Comparison of ENCODE assay signal across 16 cellular contexts in genomic region chr6:32223258-32224235, GRCh38. TPM values are rescaled to one million over a fixed set of nuclear protein-coding genes. Genes with fewer than 3 reads are reported as not detected.
DNase-seq lines count a peak whose midpoint lies in the region; ATAC-seq, FAIRE-seq and TF ChIP-seq lines count a peak whose summit lies in the region.
"Had no signal": no experiment of that assay in that cellular context is flagged by ENCODE, and none has a peak within 500 bp of the region (broad histone marks: within the 10 kb centered on the region; RNA-seq: fewer than 3 reads in every experiment).

NOTCH4 (minus strand) TSS chr6:32224067; CDS start chr6:32223928, 139 bp downstream.

- no peak within 1 kb of the TSS; the same call in 1 of the 2 replicates for H3K27ac Mint-ChIP-seq in GM23338
- H3K27ac Mint-ChIP-seq in activated CD4-positive, alpha-beta T cell treated with anti-CD3 and anti-CD28 coated beads, Interleukin-2, amount 10 ng/mL, durations not matched to agents 24 days and 14 days = no peak within 1 kb of the TSS

- FAIRE-seq in kidney (lab: Jason Lieb, UNC) = no peak
- FAIRE-seq: bronchial epithelial cell, urothelium cell line had no signal

- H3K27me3 ChIP-seq in GM23338 (ENCODE audit: insufficient read depth) (no peaks in the 10 kb centered on the region), body of pancreas (no peaks in the 10 kb centered on the region), spleen (replicated peaks in 1 of 7) (no peaks in the 10 kb centered on the region)
- H3K27me3 ChIP-seq: SJCRH30 had no signal

- H3K9ac ChIP-seq in kidney (ENCODE audit: low read length in 2 of 2) = no peak within 1 kb of the TSS

- no peak within 1 kb of the TSS for H3K4me3 Mint-ChIP-seq in GM23338
- H3K4me3 Mint-ChIP-seq in activated CD4-positive, alpha-beta T cell treated with anti-CD3 and anti-CD28 coated beads, Interleukin-2, amount 10 ng/mL, durations not matched to agents 24 days and 14 days = no peak within 1 kb of the TSS
- H3K4me3 Mint-ChIP-seq: activated T-cell treated with anti-CD3 and anti-CD28 coated beads, Interleukin-2, amount 50 U/mL, for 4 hours; immature natural killer cell had no signal

- H3K27ac ChIP-seq in GM23338 (ENCODE audit: low read depth) (no peak within 1 kb of the TSS), body of pancreas (peak within 1 kb of the TSS in 1 of 4 donors; percentile 25), kidney (ENCODE audit: low read depth in 2 of 2, low read length in 2 of 2) (peak within 1 kb of the TSS; percentile 43 to 73), spleen (peak within 1 kb of the TSS in 6 of 8 donors; percentile 9 to 75 (median 58))
- H3K27ac ChIP-seq: SJCRH30, VCaP had no signal

- intact Hi-C loops in body of pancreas (cut with DNase I) (no loop called here), kidney (cut with DNase I) (no loop called here), spleen (cut with DNase I; ENCODE audit: low total_unique reads) (no loop called here)
- intact Hi-C loops in activated CD4-positive, alpha-beta T cell treated with anti-CD3 and anti-CD28 coated beads, Interleukin-2, amount 10 ng/mL, durations not matched to agents 24 days and 14 days (cut with micrococcal nuclease) = no loop called here

- no peaks in the 10 kb centered on the region for H3K36me3 Mint-ChIP-seq in GM23338 (ENCODE audit: low read depth)
- H3K36me3 Mint-ChIP-seq in activated CD4-positive, alpha-beta T cell treated with anti-CD3 and anti-CD28 coated beads, Interleukin-2, amount 10 ng/mL, durations not matched to agents 24 days and 14 days (ENCODE audit: low read depth) = no peaks in the 10 kb centered on the region
- H3K36me3 Mint-ChIP-seq: immature natural killer cell had no signal

- H3K4me1 Mint-ChIP-seq in GM23338 = peaks cover 12% of the 10 kb centered on the region; the same call in 2 of the 3 replicates
- peaks cover 8% of the 10 kb centered on the region for H3K4me1 Mint-ChIP-seq in activated CD4-positive, alpha-beta T cell treated with anti-CD3 and anti-CD28 coated beads, Interleukin-2, amount 10 ng/mL, durations not matched to agents 24 days and 14 days
- H3K4me1 Mint-ChIP-seq: immature natural killer cell had no signal

- DNase-seq in GM23338 (ENCODE audit: low spot score) (no peak), body of pancreas (no peak), kidney (no peak), spleen (no peak), occipital lobe (lab: John Stamatoyannopoulos, UW) (no peak), HCEC 1CT (no peak)
- DNase-seq in stimulated activated CD4-positive, alpha-beta T cell treated with anti-CD3 and anti-CD28 coated beads, Interleukin-4, amount 100 ng/mL, for 24 hours = no peak
- no peak for DNase-seq in activated CD4-positive, alpha-beta T cell treated with anti-CD3 and anti-CD28 coated beads, Interleukin-2, amount 10 ng/mL, durations not matched to agents 24 days and 14 days
- DNase-seq: activated T-cell treated with anti-CD3 and anti-CD28 coated beads, Interleukin-2, amount 50 U/mL, for 4 hours; immature natural killer cell; MM.1S; NCI-H526 treated with DMSO at 0.1 percent for 48 hours; SJCRH30 had no signal

- no peaks in the 10 kb centered on the region for H4K20me1 ChIP-seq in GM23338 (replicated peaks; ENCODE audit: insufficient read depth)

- no peaks in the 10 kb centered on the region for H3K9me3 ChIP-seq in body of pancreas
- no peaks in the 10 kb centered on the region for H3K9me3 ChIP-seq in kidney (ENCODE audit: control insufficient read depth in 1 of 2, low read length in 2 of 2)
- no peaks in the 10 kb centered on the region for H3K9me3 ChIP-seq in spleen
- H3K9me3 ChIP-seq: SJCRH30 had no signal

- 40 to 44% methylated on average over 19 to 20 of the region's 20 CpGs for WGBS in body of pancreas, 2 donors
- WGBS in spleen, 5 donors = 52 to 59% (median 54%) methylated on average over 18 to 20 of the region's 20 CpGs

- H3K4me2 ChIP-seq in GM23338 = no peak within 1 kb of the TSS

- no peaks in the 10 kb centered on the region for H3K79me2 ChIP-seq in GM23338 (replicated peaks; ENCODE audit: insufficient read depth)

- ATAC-seq in GM23338 = no peak; the same call in 2 of the 3 replicates
- ATAC-seq in body of pancreas = no peak
- ATAC-seq: activated T-cell treated with anti-CD3 and anti-CD28 coated beads, Interleukin-2, amount 50 U/mL, for 4 hours had no signal

- H3K36me3 ChIP-seq in GM23338 (ENCODE audit: insufficient read depth) (no peaks in the 10 kb centered on the region), body of pancreas (replicated peaks in 1 of 2; ENCODE audit: insufficient read depth in 1 of 2, low read depth in 2 of 2) (no peaks in the 10 kb centered on the region), kidney (ENCODE audit: control insufficient read depth in 1 of 2, insufficient read depth in 2 of 2, low read length in 2 of 2) (no peaks in the 10 kb centered on the region), spleen (no peaks in the 10 kb centered on the region)
- H3K36me3 ChIP-seq: SJCRH30 had no signal

- H3K9me3 Mint-ChIP-seq in GM23338 = no peaks in the 10 kb centered on the region
- no peaks in the 10 kb centered on the region for H3K9me3 Mint-ChIP-seq in activated CD4-positive, alpha-beta T cell treated with anti-CD3 and anti-CD28 coated beads, Interleukin-2, amount 10 ng/mL, durations not matched to agents 24 days and 14 days
- H3K9me3 Mint-ChIP-seq: activated T-cell treated with anti-CD3 and anti-CD28 coated beads, Interleukin-2, amount 50 U/mL, for 4 hours; immature natural killer cell had no signal

- peaks cover 7% of the 10 kb centered on the region for H3K27me3 Mint-ChIP-seq in GM23338 (ENCODE audit: insufficient read depth, low read depth, poor library complexity)
- peaks cover 1% of the 10 kb centered on the region for H3K27me3 Mint-ChIP-seq in activated CD4-positive, alpha-beta T cell treated with anti-CD3 and anti-CD28 coated beads, Interleukin-2, amount 10 ng/mL, durations not matched to agents 24 days and 14 days

- H2AFZ ChIP-seq in GM23338 = peak within 1 kb of the TSS; percentile 72

- TF ChIP-seq CTCF in GM23338 (conservative IDR thresholded peaks at IDR 0.05; ENCODE audit: low read depth in 2 of 2) = no peak
- no peak for TF ChIP-seq CTCF in body of pancreas (IDR thresholded peaks at IDR 0.05)
- TF ChIP-seq CTCF in kidney (IDR thresholded peaks at IDR 0.05; ENCODE audit: borderline replicate concordance, extremely low read depth, insufficient read depth) = no peak
- TF ChIP-seq CTCF in spleen (IDR thresholded peaks at IDR 0.05 in 8 of 11, conservative IDR thresholded peaks at IDR 0.05 in 3 of 11) = no peak

- H3F3A ChIP-seq in GM23338 (replicated peaks; ENCODE audit: low read depth) = no peaks in the 10 kb centered on the region

- 0 out of 2 replicates have a peak, but pooled peaks cover 3% of the 10 kb centered on the region for H3K9me2 ChIP-seq in GM23338 (ENCODE audit: insufficient read depth)

- H3K4me3 ChIP-seq in GM23338 (no peak within 1 kb of the TSS), body of pancreas (no peak within 1 kb of the TSS), kidney (ENCODE audit: low read length in 2 of 2) (peak within 1 kb of the TSS; percentile 26 to 56), spleen (peak within 1 kb of the TSS in 2 of 8 donors; percentile 15 to 30)
- H3K4me3 ChIP-seq: SJCRH30 had no signal

- H3K4me1 ChIP-seq in GM23338 (ENCODE audit: insufficient read depth) = no peaks in the 10 kb centered on the region
- no peaks in the 10 kb centered on the region for H3K4me1 ChIP-seq in body of pancreas
- H3K4me1 ChIP-seq in kidney (ENCODE audit: control insufficient read depth in 1 of 2, insufficient read depth in 1 of 2, low read depth in 1 of 2, low read length in 2 of 2) = no peaks in the 10 kb centered on the region
- peaks cover 4 to 57% (median 34%) of the 10 kb centered on the region in 6 donors for H3K4me1 ChIP-seq in spleen
- H3K4me1 ChIP-seq: SJCRH30 had no signal

- TF ChIP-seq POLR2A in body of pancreas (IDR thresholded peaks at IDR 0.05) (peak in 1 of 3 donors; percentile 14), spleen (IDR thresholded peaks at IDR 0.05) (no peak)

TF ChIP-seq in GM23338, 12 proteins besides CTCF, POLR2A, EP300 and RAD21 (continues in another document):
- TF ChIP-seq POLR2AphosphoS5 (IDR thresholded peaks at IDR 0.05; ENCODE audit: low read depth) (no peak), NANOG (IDR thresholded peaks at IDR 0.05; ENCODE audit: borderline replicate concordance) (no peak), STAT1 (IDR thresholded peaks at IDR 0.05; ENCODE audit: unreplicated experiment) (no peak), REST (IDR thresholded peaks at IDR 0.05; ENCODE audit: unreplicated experiment) (no peak), EZH2phosphoT487 (IDR thresholded peaks at IDR 0.05; ENCODE audit: unreplicated experiment) (no peak)

RNA-seq across cellular contexts. Expression of gene NOTCH4, which starts in this region (rescaled TPM):
- 2.8 and 3.5 TPM in 2 replicates for total RNA-seq in GM23338 (2014; rRNA removed; shearing (Covaris generic))
- polyA plus RNA-seq in GM23338 (2016; fragmentation: Nextera tagmentation; extraction: Ambion mirVana) (2.6 and 2.7 TPM in 2 replicates), kidney (ENCODE audit: insufficient read depth, low read depth, low replicate concordance) (22.5 TPM), spleen (10 to 100 TPM; 20.3 to 38.0 (median 26.4) TPM)
- total RNA-seq in body of pancreas (10 to 100 TPM; 10.6 to 48.1 TPM), kidney (30.5 TPM), spleen (10 to 100 TPM; 13.5 to 23.6 (median 18.1) TPM), occipital lobe (5.0 TPM)
- 0.28 and 0.37 TPM in 2 replicates for total RNA-seq in activated CD4-positive, alpha-beta T cell treated with anti-CD3 and anti-CD28 coated beads, Interleukin-2, amount 10 ng/mL, durations not matched to agents 24 days and 14 days

Comparison
In these comparisons a context has a peak if more than half of its experiments do, and no peak if none do; other contexts are left out.
1. H3K4me3 ChIP-seq: peak in kidney (2 of 2); none in GM23338 (single experiment) and body of pancreas (0 of 2).